In genomic region chr4:62913065-62913464, GRCh38 we compare ENCODE assay signal across 9 cellular contexts.
"Had no signal": no experiment of that assay in that cellular context is flagged by ENCODE, and none has a peak within 500 bp of the region (broad histone marks: within the 10 kb centered on the region; RNA-seq: fewer than 3 reads in every experiment).

No MANE protein-coding gene starts in this region.

- DNase-seq: GM23248, GOT3, H7, HFFc6 had no signal

- H3K9me3 ChIP-seq: HAP-1 had no signal

- H3K36me3 ChIP-seq: HAP-1 had no signal

- H3K9ac ChIP-seq: GM23248 had no signal

- H2AFZ ChIP-seq: GM23248 had no signal

- H3K27ac ChIP-seq: GM23248, HL-60 had no signal

- H3K4me1 Mint-ChIP-seq: IgD-negative memory B cell had no signal

- H3K4me3 Mint-ChIP-seq: HFFc6, IgD-negative memory B cell had no signal

- H3K4me3 ChIP-seq: GM23248, HAP-1 had no signal

- ATAC-seq: HCT116, HepG2 had no signal

- H3K27ac Mint-ChIP-seq: HFFc6, IgD-negative memory B cell had no signal

- H3K27me3 Mint-ChIP-seq: IgD-negative memory B cell had no signal
